3 cellular contexts compared by ENCODE assay signal in the genomic region with DNA sequence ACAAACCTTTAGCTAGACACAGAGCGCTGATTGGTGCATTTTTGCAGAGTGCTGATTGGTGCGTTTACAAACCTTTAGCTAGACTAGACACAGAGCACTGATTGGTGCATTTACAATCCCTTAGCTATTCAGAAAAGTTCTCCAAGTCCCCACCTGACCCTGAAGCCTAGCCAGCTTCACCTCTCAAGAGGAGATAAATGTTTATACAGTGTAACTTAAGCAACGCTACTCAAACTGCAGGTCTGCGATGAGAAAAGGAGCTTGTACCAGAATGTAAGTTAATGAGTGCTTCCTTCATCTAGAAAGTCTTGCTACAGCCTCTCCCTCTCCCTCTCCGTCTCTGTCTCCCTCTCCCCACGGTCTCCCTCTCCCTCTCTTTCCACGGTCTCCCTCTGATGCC. TPM values are rescaled to one million over a fixed set of nuclear protein-coding genes. Genes with fewer than 3 reads are reported as not detected.
"Had no signal": no experiment of that assay in that cellular context is flagged by ENCODE, and none has a peak within 500 bp of the region (broad histone marks: within the 10 kb centered on the region; RNA-seq: fewer than 3 reads in every experiment).

No MANE protein-coding gene starts in this region.

RNA-seq across cellular contexts. Expression of a gene that starts 5.5 kb away (rescaled TPM):
- total RNA-seq: activated T-helper 2 cell treated with anti-CD3 and anti-CD28 coated beads, Interferon-gamma antibody, Interleukin-2, Interleukin-4, amounts not matched to agents 10 μg/mL and 5 μg/mL and 100 μg/mL, durations not matched to agents 14 hours and 24 hours and 36 hours; bronchial epithelial cell; T-helper 1 cell treated with Interleukin-12 subunit alpha and Interleukin-12 subunit beta and Interleukin-4 antibody, amounts not matched to agents 30 ng/mL and 1 ng/mL, for 36 hours had no signal
